21 cellular contexts compared by ENCODE assay signal in the genomic region with DNA sequence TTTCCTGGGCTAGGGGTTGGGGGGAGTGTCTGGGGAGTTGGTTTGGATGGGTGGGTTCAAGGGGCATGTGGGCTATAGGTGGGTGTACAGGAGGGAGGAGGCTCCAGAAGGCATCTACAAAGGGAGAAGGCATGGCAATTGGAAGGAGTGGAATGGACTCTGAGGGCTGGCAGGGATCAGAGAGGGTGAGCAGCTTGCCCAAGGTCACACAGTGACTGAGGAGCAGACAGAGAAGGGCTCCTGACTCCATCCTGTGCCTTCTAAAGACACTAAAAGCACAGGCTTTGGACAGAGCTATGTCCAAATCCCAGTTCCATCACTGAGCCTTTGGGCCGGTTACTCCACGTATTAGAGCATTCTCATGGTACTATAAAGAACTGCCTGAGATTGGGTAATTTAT.
"Had no signal": no experiment of that assay in that cellular context is flagged by ENCODE, and none has a peak within 500 bp of the region (broad histone marks: within the 10 kb centered on the region; RNA-seq: fewer than 3 reads in every experiment).

No MANE protein-coding gene starts in this region.

- H3K36me3 Mint-ChIP-seq: immature natural killer cell; stimulated activated memory B cell treated with anti-CD40 and anti-IgM and Interleukin-4, amounts not matched to agents 10 μg/mL and 1 μg/mL and 100 μg/mL, for 72 hours had no signal

- ATAC-seq: effector memory CD8-positive, alpha-beta T cell; foreskin keratinocyte; left cardiac atrium; left ventricle myocardium superior; psoas muscle; sciatic nerve; stimulated activated memory B cell treated with anti-CD40 and anti-IgM and Interleukin-4, amounts not matched to agents 10 μg/mL and 1 μg/mL and 100 μg/mL, for 72 hours; stimulated activated naive CD8-positive, alpha-beta T cell treated with anti-CD3 and anti-CD28 coated beads, Interleukin-15, amount 100 ng/mL, for 72 hours had no signal

- DNase-seq: effector memory CD8-positive, alpha-beta T cell; foreskin keratinocyte; immature natural killer cell; kidney; left cardiac atrium; left ventricle myocardium superior; mesenchymal stem cell; naive B cell; nephron progenitor cell; psoas muscle; retina; spleen; stimulated activated CD4-positive, alpha-beta T cell treated with anti-CD3 and anti-CD28 coated beads, Interleukin-15, amount 100 ng/mL, for 24 hours; stimulated activated CD4-positive, alpha-beta T cell treated with anti-CD3 and anti-CD28 coated beads, Interleukin-1b, Interleukin-23, amount 100 ng/mL, for 48 hours; stimulated activated CD4-positive, alpha-beta T cell treated with anti-CD3 and anti-CD28 coated beads, Interleukin-4, amount 100 ng/mL, for 24 hours; stimulated activated naive CD8-positive, alpha-beta T cell treated with anti-CD3 and anti-CD28 coated beads, Interleukin-15, amount 100 ng/mL, for 72 hours; testis had no signal

- H3K9me3 Mint-ChIP-seq: effector memory CD8-positive, alpha-beta T cell; immature natural killer cell; nephron progenitor cell; stimulated activated memory B cell treated with anti-CD40 and anti-IgM and Interleukin-4, amounts not matched to agents 10 μg/mL and 1 μg/mL and 100 μg/mL, for 72 hours; stimulated activated naive CD8-positive, alpha-beta T cell treated with anti-CD3 and anti-CD28 coated beads, Interleukin-15, amount 100 ng/mL, for 72 hours had no signal

- H3K4me3 ChIP-seq: lung, psoas muscle, spleen, testis, tibial nerve had no signal

- H3K27ac Mint-ChIP-seq: effector memory CD8-positive, alpha-beta T cell; immature natural killer cell; nephron progenitor cell; stimulated activated memory B cell treated with anti-CD40 and anti-IgM and Interleukin-4, amounts not matched to agents 10 μg/mL and 1 μg/mL and 100 μg/mL, for 72 hours had no signal

- H3K4me1 Mint-ChIP-seq: immature natural killer cell; naive B cell; stimulated activated memory B cell treated with anti-CD40 and anti-IgM and Interleukin-4, amounts not matched to agents 10 μg/mL and 1 μg/mL and 100 μg/mL, for 72 hours; stimulated activated naive CD8-positive, alpha-beta T cell treated with anti-CD3 and anti-CD28 coated beads, Interleukin-15, amount 100 ng/mL, for 72 hours had no signal

- H3K27ac ChIP-seq: foreskin keratinocyte, psoas muscle, spleen, testis, tibial nerve had no signal

- H3K4me3 Mint-ChIP-seq: effector memory CD8-positive, alpha-beta T cell; immature natural killer cell; naive B cell; nephron progenitor cell; stimulated activated memory B cell treated with anti-CD40 and anti-IgM and Interleukin-4, amounts not matched to agents 10 μg/mL and 1 μg/mL and 100 μg/mL, for 72 hours; stimulated activated naive CD8-positive, alpha-beta T cell treated with anti-CD3 and anti-CD28 coated beads, Interleukin-15, amount 100 ng/mL, for 72 hours had no signal
